ENCODE assay signal across 1 cellular context in genomic region chr1:55474168-55474786, GRCh38.
TF ChIP-seq lines count a peak whose summit lies in the region.

No MANE protein-coding gene starts in this region.

TF ChIP-seq in SK-N-SH, 30 proteins besides CTCF, POLR2A, EP300 and RAD21 (continued from another document):
- TF ChIP-seq REST (IDR thresholded peaks at IDR 0.05; ENCODE audit: low read depth, low read length): no peak
- no peak for TF ChIP-seq MXI1 (IDR thresholded peaks at IDR 0.05; ENCODE audit: low read depth, low read length)
- TF ChIP-seq EZH2phosphoT487 (IDR thresholded peaks at IDR 0.05; ENCODE audit: borderline replicate concordance, low read depth): no peak
- no peak for TF ChIP-seq CHD2 (IDR thresholded peaks at IDR 0.05; ENCODE audit: low read length, partially characterized antibody)
- TF ChIP-seq PBX3 (IDR thresholded peaks at IDR 0.05): no peak
- no peak for TF ChIP-seq ELF1 (IDR thresholded peaks at IDR 0.05)
- TF ChIP-seq MAX (IDR thresholded peaks at IDR 0.05; ENCODE audit: low read depth): no peak
TF ChIP-seq in SK-N-SH: peak in this region for 0.
